Comparison of ENCODE assay signal across 30 cellular contexts in the genomic region with DNA sequence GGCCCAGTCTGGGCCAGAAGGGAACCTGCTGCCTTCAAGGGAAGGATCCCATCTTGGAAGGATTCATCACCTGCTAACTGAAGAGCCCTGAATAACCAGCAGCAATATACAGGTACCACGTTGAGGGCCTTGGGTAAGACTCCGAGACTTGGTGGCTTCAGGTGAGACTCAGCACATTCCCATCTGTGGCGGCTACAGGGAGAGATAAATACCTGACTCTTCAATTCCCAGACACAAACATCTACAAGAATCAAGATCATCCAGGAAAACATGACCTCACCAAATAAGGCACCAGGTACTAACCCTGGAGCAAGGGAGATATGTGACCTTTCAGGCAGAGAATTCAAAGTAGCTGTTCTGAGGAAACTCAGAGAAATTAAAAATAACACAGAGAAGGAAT.
"Had no signal": no experiment of that assay in that cellular context is flagged by ENCODE, and none has a peak within 500 bp of the region (broad histone marks: within the 10 kb centered on the region; RNA-seq: fewer than 3 reads in every experiment).

No MANE protein-coding gene starts in this region.

- H3K36me3 ChIP-seq: adrenal gland, ascending aorta, brain microvascular endothelial cell, breast epithelium, cardiac muscle cell had no signal

- H3K4me3 ChIP-seq: adrenal gland, ascending aorta, body of pancreas, breast epithelium, cardiac muscle cell had no signal

- H3K9me3 ChIP-seq: adrenal gland, body of pancreas had no signal

- H3K27me3 ChIP-seq: adrenal gland, ascending aorta, body of pancreas, brain microvascular endothelial cell, breast epithelium, cardiac muscle cell had no signal

- DNase-seq: activated effector memory CD4-positive, alpha-beta T cell treated with anti-CD3 and anti-CD28 coated beads, Interleukin-2, amount 50 U/mL, for 16 hours; activated effector memory CD4-positive, alpha-beta T cell treated with Interleukin-2 at 50 U/mL for 16 hours; activated gamma-delta T cell; activated gamma-delta T cell treated with Interleukin-2 at 50 U/mL for 16 hours; activated naive CD4-positive, alpha-beta T cell; activated naive CD4-positive, alpha-beta T cell treated with anti-CD3 and anti-CD28 coated beads for 36 hours; activated naive CD4-positive, alpha-beta T cell treated with anti-CD3 and anti-CD28 coated beads, Interleukin-2, amount 10 ng/mL, durations not matched to agents 7 days and 5 days; activated naive CD4-positive, alpha-beta T cell treated with anti-CD3 and anti-CD28 coated beads, Interleukin-2, amount 50 U/mL, for 16 hours; activated naive CD4-positive, alpha-beta T cell treated with Interleukin-2 at 50 U/mL for 16 hours; activated naive CD8-positive, alpha-beta T cell treated with anti-CD3 and anti-CD28 coated beads for 36 hours; activated naive CD8-positive, alpha-beta T cell treated with anti-CD3 and anti-CD28 coated beads, Interleukin-2, amount 10 ng/mL, durations not matched to agents 7 days and 5 days; activated naive CD8-positive, alpha-beta T cell treated with anti-CD3 and anti-CD28 coated beads, Interleukin-2, amount 50 U/mL, for 24 hours; activated T-cell treated with anti-CD3 and anti-CD28 coated beads, Interleukin-2, amount 50 U/mL, for 1 hour; activated T-cell treated with anti-CD3 and anti-CD28 coated beads, Interleukin-2, amount 50 U/mL, for 24 hours; activated T-cell treated with anti-CD3 and anti-CD28 coated beads, Interleukin-2, amount 50 U/mL, for 4 hours; activated T-cell treated with anti-CD3 and anti-CD28 coated beads, Interleukin-2, amount 50 U/mL, for 48 hours; activated T-cell treated with anti-CD3 and anti-CD28 coated beads, Interleukin-2, amount 50 U/mL, for 72 hours; adrenal gland; amniotic stem cell; amygdala; anterior cingulate cortex; aorta; body of pancreas; brain microvascular endothelial cell; caudate nucleus; central memory CD4-positive, alpha-beta T cell; cerebellar nuclear complex had no signal

- H3K4me1 ChIP-seq: adrenal gland, ascending aorta, body of pancreas, breast epithelium had no signal

- H3K27ac ChIP-seq: adrenal gland, ascending aorta, body of pancreas, brain microvascular endothelial cell, breast epithelium, cardiac muscle cell had no signal
